1 cellular context compared by ENCODE assay signal in the genomic region with DNA sequence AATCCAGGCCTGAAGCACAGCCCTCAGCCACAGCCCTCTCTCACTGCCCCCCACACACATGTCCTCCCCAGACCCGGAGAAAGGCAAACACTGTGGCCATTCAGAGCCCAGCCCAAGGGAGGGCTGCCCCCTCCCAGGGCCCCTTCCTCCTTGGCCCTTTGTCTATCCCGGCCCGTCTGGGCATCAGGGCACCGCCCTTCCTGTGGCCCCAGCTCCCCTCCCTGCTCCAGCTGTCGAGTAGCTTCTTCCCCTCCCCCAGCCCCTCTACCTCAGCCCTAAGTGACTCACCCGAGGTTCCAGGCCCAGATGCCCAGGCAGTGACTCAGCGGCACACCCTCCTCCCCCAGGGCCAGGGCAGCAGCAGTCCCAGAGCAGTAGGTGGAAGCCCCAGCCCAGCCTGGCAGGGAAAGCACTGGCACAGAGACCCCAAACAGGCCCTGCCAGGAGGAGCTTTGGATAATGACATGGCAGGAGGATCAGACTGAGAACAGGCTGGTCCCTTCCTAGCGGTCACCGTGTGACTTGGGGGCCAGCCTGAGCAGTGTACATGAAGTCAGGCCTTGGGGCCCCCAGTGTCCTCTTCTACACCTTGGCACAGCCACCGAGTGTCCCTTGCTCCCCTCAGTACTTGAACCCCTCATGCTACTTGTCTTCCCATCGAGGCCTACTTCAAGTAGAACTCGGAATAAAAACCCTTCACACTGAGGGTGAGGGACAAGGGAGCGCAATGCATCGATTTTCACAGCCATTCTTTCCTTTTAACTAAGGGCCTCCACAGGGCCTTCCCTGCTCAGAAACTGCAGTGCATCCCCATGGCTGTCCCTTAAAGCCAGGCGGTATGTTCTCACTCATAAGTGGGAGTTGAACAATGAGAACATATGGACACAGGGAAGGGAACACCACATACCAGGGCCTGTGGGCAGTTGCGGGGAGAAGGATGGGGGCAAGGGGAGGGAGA.
TF ChIP-seq lines count a peak whose summit lies in the region.

No MANE protein-coding gene starts in this region.

TF ChIP-seq in HepG2, 621 proteins besides CTCF, POLR2A, EP300 and RAD21 (continued from another document and continues in another):
- TF ChIP-seq BCLAF1 (IDR thresholded peaks at IDR 0.05) (no peak), SKI (IDR thresholded peaks at IDR 0.05; ENCODE audit: partially characterized antibody) (peak; percentile 77), MED13 (CRISPR knock-in tag; IDR thresholded peaks at IDR 0.05) (no peak), POLR2G (IDR thresholded peaks at IDR 0.05; ENCODE audit: low read depth, low read length) (peak; percentile 35), KLF15 (CRISPR knock-in tag; IDR thresholded peaks at IDR 0.05; ENCODE audit: borderline replicate concordance) (no peak), ZNF337 (CRISPR knock-in tag; IDR thresholded peaks at IDR 0.05; ENCODE audit: borderline replicate concordance, low read depth) (no peak), ZNF816 (CRISPR knock-in tag; IDR thresholded peaks at IDR 0.05; ENCODE audit: borderline replicate concordance) (no peak), ZMAT5 (CRISPR knock-in tag; IDR thresholded peaks at IDR 0.05; ENCODE audit: borderline replicate concordance, low read depth) (no peak), USF2 (IDR thresholded peaks at IDR 0.05; ENCODE audit: low read depth, low read length) (no peak), USF2 (CRISPR knock-in tag; IDR thresholded peaks at IDR 0.05; ENCODE audit: borderline replicate concordance) (no peak), ZNF547 (CRISPR knock-in tag; IDR thresholded peaks at IDR 0.05) (no peak), TOE1 (CRISPR knock-in tag; IDR thresholded peaks at IDR 0.05) (no peak), HNF4A (CRISPR knock-in tag; IDR thresholded peaks at IDR 0.05) (no peak), ZNF512B (CRISPR knock-in tag; IDR thresholded peaks at IDR 0.05; ENCODE audit: borderline replicate concordance) (no peak), ZNF792 (CRISPR knock-in tag; IDR thresholded peaks at IDR 0.05) (0 out of 2 replicates have a peak, but pooled peaks have one; percentile 27), NFE2 (CRISPR knock-in tag; IDR thresholded peaks at IDR 0.05) (no peak), PRDM15 (CRISPR knock-in tag; IDR thresholded peaks at IDR 0.05) (no peak), SATB2 (CRISPR knock-in tag; IDR thresholded peaks at IDR 0.05) (no peak), HMGA1 (CRISPR knock-in tag; conservative IDR thresholded peaks at IDR 0.05) (no peak), ZNF580 (CRISPR knock-in tag; IDR thresholded peaks at IDR 0.05; ENCODE audit: borderline replicate concordance, low read depth) (peak; percentile 37; the same call in 1 of the 2 replicates), KDM5A (IDR thresholded peaks at IDR 0.05; ENCODE audit: borderline replicate concordance, low read length) (no peak), NBN (conservative IDR thresholded peaks at IDR 0.05) (no peak)
- TF ChIP-seq, protein P1, sequence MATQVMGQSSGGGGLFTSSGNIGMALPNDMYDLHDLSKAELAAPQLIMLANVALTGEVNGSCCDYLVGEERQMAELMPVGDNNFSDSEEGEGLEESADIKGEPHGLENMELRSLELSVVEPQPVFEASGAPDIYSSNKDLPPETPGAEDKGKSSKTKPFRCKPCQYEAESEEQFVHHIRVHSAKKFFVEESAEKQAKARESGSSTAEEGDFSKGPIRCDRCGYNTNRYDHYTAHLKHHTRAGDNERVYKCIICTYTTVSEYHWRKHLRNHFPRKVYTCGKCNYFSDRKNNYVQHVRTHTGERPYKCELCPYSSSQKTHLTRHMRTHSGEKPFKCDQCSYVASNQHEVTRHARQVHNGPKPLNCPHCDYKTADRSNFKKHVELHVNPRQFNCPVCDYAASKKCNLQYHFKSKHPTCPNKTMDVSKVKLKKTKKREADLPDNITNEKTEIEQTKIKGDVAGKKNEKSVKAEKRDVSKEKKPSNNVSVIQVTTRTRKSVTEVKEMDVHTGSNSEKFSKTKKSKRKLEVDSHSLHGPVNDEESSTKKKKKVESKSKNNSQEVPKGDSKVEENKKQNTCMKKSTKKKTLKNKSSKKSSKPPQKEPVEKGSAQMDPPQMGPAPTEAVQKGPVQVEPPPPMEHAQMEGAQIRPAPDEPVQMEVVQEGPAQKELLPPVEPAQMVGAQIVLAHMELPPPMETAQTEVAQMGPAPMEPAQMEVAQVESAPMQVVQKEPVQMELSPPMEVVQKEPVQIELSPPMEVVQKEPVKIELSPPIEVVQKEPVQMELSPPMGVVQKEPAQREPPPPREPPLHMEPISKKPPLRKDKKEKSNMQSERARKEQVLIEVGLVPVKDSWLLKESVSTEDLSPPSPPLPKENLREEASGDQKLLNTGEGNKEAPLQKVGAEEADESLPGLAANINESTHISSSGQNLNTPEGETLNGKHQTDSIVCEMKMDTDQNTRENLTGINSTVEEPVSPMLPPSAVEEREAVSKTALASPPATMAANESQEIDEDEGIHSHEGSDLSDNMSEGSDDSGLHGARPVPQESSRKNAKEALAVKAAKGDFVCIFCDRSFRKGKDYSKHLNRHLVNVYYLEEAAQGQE (IDR thresholded peaks at IDR 0.05; ENCODE audit: borderline replicate concordance in 1 of 2, low read depth in 1 of 2, low read length in 2 of 2), result no peak
- TF ChIP-seq, protein P2, sequence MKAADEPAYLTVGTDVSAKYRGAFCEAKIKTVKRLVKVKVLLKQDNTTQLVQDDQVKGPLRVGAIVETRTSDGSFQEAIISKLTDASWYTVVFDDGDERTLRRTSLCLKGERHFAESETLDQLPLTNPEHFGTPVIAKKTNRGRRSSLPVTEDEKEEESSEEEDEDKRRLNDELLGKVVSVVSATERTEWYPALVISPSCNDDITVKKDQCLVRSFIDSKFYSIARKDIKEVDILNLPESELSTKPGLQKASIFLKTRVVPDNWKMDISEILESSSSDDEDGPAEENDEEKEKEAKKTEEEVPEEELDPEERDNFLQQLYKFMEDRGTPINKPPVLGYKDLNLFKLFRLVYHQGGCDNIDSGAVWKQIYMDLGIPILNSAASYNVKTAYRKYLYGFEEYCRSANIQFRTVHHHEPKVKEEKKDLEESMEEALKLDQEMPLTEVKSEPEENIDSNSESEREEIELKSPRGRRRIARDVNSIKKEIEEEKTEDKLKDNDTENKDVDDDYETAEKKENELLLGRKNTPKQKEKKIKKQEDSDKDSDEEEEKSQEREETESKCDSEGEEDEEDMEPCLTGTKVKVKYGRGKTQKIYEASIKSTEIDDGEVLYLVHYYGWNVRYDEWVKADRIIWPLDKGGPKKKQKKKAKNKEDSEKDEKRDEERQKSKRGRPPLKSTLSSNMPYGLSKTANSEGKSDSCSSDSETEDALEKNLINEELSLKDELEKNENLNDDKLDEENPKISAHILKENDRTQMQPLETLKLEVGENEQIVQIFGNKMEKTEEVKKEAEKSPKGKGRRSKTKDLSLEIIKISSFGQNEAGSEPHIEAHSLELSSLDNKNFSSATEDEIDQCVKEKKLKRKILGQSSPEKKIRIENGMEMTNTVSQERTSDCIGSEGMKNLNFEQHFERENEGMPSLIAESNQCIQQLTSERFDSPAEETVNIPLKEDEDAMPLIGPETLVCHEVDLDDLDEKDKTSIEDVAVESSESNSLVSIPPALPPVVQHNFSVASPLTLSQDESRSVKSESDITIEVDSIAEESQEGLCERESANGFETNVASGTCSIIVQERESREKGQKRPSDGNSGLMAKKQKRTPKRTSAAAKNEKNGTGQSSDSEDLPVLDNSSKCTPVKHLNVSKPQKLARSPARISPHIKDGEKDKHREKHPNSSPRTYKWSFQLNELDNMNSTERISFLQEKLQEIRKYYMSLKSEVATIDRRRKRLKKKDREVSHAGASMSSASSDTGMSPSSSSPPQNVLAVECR (CRISPR knock-in tag; IDR thresholded peaks at IDR 0.05; ENCODE audit: borderline replicate concordance), result no peak
- TF ChIP-seq, protein P3, sequence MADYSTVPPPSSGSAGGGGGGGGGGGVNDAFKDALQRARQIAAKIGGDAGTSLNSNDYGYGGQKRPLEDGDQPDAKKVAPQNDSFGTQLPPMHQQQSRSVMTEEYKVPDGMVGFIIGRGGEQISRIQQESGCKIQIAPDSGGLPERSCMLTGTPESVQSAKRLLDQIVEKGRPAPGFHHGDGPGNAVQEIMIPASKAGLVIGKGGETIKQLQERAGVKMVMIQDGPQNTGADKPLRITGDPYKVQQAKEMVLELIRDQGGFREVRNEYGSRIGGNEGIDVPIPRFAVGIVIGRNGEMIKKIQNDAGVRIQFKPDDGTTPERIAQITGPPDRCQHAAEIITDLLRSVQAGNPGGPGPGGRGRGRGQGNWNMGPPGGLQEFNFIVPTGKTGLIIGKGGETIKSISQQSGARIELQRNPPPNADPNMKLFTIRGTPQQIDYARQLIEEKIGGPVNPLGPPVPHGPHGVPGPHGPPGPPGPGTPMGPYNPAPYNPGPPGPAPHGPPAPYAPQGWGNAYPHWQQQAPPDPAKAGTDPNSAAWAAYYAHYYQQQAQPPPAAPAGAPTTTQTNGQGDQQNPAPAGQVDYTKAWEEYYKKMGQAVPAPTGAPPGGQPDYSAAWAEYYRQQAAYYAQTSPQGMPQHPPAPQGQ (CRISPR knock-in tag; IDR thresholded peaks at IDR 0.05; ENCODE audit: borderline replicate concordance), result no peak
